12 cellular contexts compared by ENCODE assay signal in genomic region chr2:225354281-225354774, GRCh38. TPM values are rescaled to one million over a fixed set of nuclear protein-coding genes. Genes with fewer than 3 reads are reported as not detected.
DNase-seq lines count a peak whose midpoint lies in the region; ATAC-seq and TF ChIP-seq lines count a peak whose summit lies in the region.
"Had no signal": no experiment of that assay in that cellular context is flagged by ENCODE, and none has a peak within 500 bp of the region (broad histone marks: within the 10 kb centered on the region; RNA-seq: fewer than 3 reads in every experiment).

No MANE protein-coding gene starts in this region.

- H3K4me3 ChIP-seq in MG63 (no peak overlapping the region), uterus (no peak overlapping the region)

- DNase-seq in Daoy (ENCODE audit: low read depth) (peak; percentile 1), MG63 (peak; percentile 11), dedifferentiated amniotic fluid mesenchymal stem cell (ENCODE audit: extremely low spot score) (peak; percentile 34), myocyte (ENCODE audit: low read depth) (peak; percentile 56), uterus (no peak)
- DNase-seq in activated CD4-positive, alpha-beta T cell treated with anti-CD3 and anti-CD28 coated beads for 1 hour, result no peak
- no peak for DNase-seq in stimulated activated CD4-positive, alpha-beta T cell treated with anti-CD3 and anti-CD28 coated beads, Interleukin-2, amount 100 ng/mL, for 48 hours
- DNase-seq: activated CD8-positive, alpha-beta T cell treated with anti-CD3 and anti-CD28 coated beads for 36 hours; left colon; NCI-H2107 had no signal

- peaks cover 2% of the 10 kb centered on the region; the same call in 1 of the 2 replicates for H3K27me3 ChIP-seq in MG63
- H3K27me3 ChIP-seq in uterus, result no peaks in the 10 kb centered on the region

- no peaks in the 10 kb centered on the region for H3K4me1 ChIP-seq in uterus

- no peak for ATAC-seq in GM21723 (IDR thresholded peaks at IDR 0.05; ENCODE audit: unreplicated experiment)
- ATAC-seq: activated CD8-positive, alpha-beta T cell treated with anti-CD3 and anti-CD28 coated beads for 36 hours; left colon had no signal

- no peaks in the 10 kb centered on the region for H3K36me3 ChIP-seq in MG63
- no peaks in the 10 kb centered on the region for H3K36me3 ChIP-seq in uterus

- intact Hi-C loops in uterus (cut with DNase I; ENCODE audit: low total_unique reads), result no loop called here

- TF ChIP-seq CTCF in uterus (IDR thresholded peaks at IDR 0.05), result no peak

- H3K9me3 ChIP-seq in MG63, result no peaks in the 10 kb centered on the region
- no peaks in the 10 kb centered on the region for H3K9me3 ChIP-seq in uterus

- no peak overlapping the region for H3K27ac ChIP-seq in uterus

- no peak for TF ChIP-seq POLR2A in uterus (IDR thresholded peaks at IDR 0.05)

RNA-seq across cellular contexts. Expression of gene NYAP2, which starts 45.2 kb away (rescaled TPM):
- not detected in 2 replicates for total RNA-seq in Daoy (2014; rRNA removed; shearing (Covaris generic))
- not detected in 2 replicates for total RNA-seq in MG63 (2014; rRNA removed; shearing (Covaris generic); ENCODE audit: low replicate concordance)
- 0.05 TPM in 1 of 2 replicates, not detected in the other for total RNA-seq in myocyte
- 0.09 TPM for polyA plus RNA-seq in myocyte (2012)
- under 1 TPM in 1 of 4 donors, not detected in 3; 0.14 TPM for total RNA-seq in uterus
- total RNA-seq: activated CD8-positive, alpha-beta T cell treated with anti-CD3 and anti-CD28 coated beads for 36 hours; epithelial cell of proximal tubule; left colon had no signal

Comparison
In these comparisons a context has a peak if more than half of its experiments do, and no peak if none do; other contexts are left out.
1. DNase-seq: peak in Daoy (single experiment), MG63 (single experiment), dedifferentiated amniotic fluid mesenchymal stem cell (single experiment) and myocyte (single experiment); none in uterus (0 of 2), activated CD4-positive, alpha-beta T cell treated with anti-CD3 and anti-CD28 coated beads for 1 hour (single experiment) and stimulated activated CD4-positive, alpha-beta T cell treated with anti-CD3 and anti-CD28 coated beads, Interleukin-2, amount 100 ng/mL, for 48 hours (0 of 2).